8 cellular contexts compared by ENCODE assay signal in the genomic region with DNA sequence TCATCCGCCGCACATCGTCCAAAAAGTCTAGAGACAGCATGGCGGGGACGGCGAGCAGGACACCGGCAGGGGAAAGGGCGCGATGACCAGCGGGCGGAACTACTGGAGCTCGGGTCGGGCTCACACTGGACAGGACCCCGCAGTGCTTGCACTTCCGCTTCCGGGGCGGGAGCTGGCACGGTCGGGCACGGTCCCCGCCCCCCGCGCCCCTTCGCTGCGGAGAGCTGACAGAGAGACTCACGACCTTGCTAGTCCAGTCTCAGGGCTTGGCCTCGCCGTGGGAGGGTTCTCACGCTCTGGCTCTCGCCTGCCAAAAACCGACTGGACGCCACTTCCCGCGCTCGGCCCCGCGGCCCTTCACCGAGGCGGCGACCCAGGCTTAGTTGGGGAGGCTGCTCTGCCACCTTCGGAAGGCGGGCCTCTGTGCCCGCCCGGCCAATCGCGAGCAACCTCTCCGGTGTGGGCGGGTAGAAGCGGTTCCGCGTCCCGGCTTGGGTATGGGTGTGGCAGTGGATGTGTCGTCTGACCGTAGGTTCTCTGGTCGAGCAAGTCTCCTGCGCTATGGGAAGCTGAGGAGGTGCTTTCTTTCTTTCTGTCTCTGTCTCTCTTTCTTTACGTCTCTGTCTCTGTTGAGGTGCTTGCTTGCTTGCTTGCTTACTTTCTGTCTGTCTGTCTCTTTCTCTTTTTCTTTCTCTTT. TPM values are rescaled to one million over a fixed set of nuclear protein-coding genes. Genes with fewer than 3 reads are reported as not detected.
DNase-seq lines count a peak whose midpoint lies in the region; ATAC-seq and FAIRE-seq lines count a peak whose summit lies in the region.

Gene SEC11A (minus strand): TSS at position 104 of the 697 bp plus-strand sequence. CDS start 64 bp downstream, at position 40.

- no peaks in the 10 kb centered on the region for H3K27me3 Mint-ChIP-seq in activated CD8-positive, alpha-beta memory T cell treated with anti-CD3 and anti-CD28 coated beads, Interleukin-2, amount 10 ng/mL, durations not matched to agents 7 days and 5 days

- H3K18ac ChIP-seq in mesendoderm (ENCODE audit: low read length) = peak within 1 kb of the TSS; percentile 78

- peak; percentile 46 for FAIRE-seq in HTR-8/SVneo (lab: Jason Lieb, UNC)

- peaks cover 50% of the 10 kb centered on the region for H3K4me1 Mint-ChIP-seq in activated CD8-positive, alpha-beta memory T cell treated with anti-CD3 and anti-CD28 coated beads, Interleukin-2, amount 10 ng/mL, durations not matched to agents 7 days and 5 days

- peak within 1 kb of the TSS; percentile 100 for H3K56ac ChIP-seq in mesendoderm (ENCODE audit: low read length)

- peaks cover 33% of the 10 kb centered on the region for H3K79me2 ChIP-seq in mesendoderm (ENCODE audit: control insufficient read depth, insufficient read depth, low read length)

- peak within 1 kb of the TSS; percentile 89 for H3K27ac ChIP-seq in mesendoderm (ENCODE audit: low read depth, low read length)

- H4K8ac ChIP-seq in mesendoderm (ENCODE audit: low read depth, low read length) = peak within 1 kb of the TSS; percentile 28

- no peak within 1 kb of the TSS for H4K5ac ChIP-seq in mesendoderm (ENCODE audit: low read length)

- DNase-seq in COLO829 (ENCODE audit: low spot score) (peak; percentile 98), HTR-8/SVneo (ENCODE audit: insufficient read length, low spot score) (peak; percentile 96), NOMO-1 treated with dmso at 0.1 percent for 144 hours (lab: John Stamatoyannopoulos, UW; ENCODE audit: unreplicated experiment) (peak; percentile 91), mesendoderm (peak; percentile 97)
- DNase-seq in activated CD8-positive, alpha-beta memory T cell treated with anti-CD3 and anti-CD28 coated beads, Interleukin-2, amount 10 ng/mL, durations not matched to agents 7 days and 5 days = peak; percentile 96
- peak; percentile 84 for DNase-seq in stimulated activated CD8-positive, alpha-beta memory T cell treated with anti-CD3 and anti-CD28 coated beads, Interleukin-15, amount 100 ng/mL, for 1 hour (ENCODE audit: low read depth)

- no peaks in the 10 kb centered on the region for H3K9me3 ChIP-seq in endocrine pancreas (ENCODE audit: control insufficient read depth, low read length)

- H3K23ac ChIP-seq in mesendoderm (ENCODE audit: low read length) = peak within 1 kb of the TSS; percentile 97

- H2BK5ac ChIP-seq in mesendoderm (ENCODE audit: low read length) = peak within 1 kb of the TSS; percentile 97

- H3K36me3 ChIP-seq in endocrine pancreas (ENCODE audit: control insufficient read depth, insufficient read depth, low read length) = peaks cover 1% of the 10 kb centered on the region
- H3K36me3 ChIP-seq in mesendoderm (ENCODE audit: control insufficient read depth, insufficient read depth, low read length) = no peaks in the 10 kb centered on the region

- H3K27me3 ChIP-seq in endocrine pancreas (ENCODE audit: control insufficient read depth, insufficient read depth, low read length) (no peaks in the 10 kb centered on the region), mesendoderm (ENCODE audit: insufficient read depth, low read length, poor library complexity) (no peaks in the 10 kb centered on the region)

- peak; percentile 96 for ATAC-seq in GM21367 (IDR thresholded peaks at IDR 0.05; ENCODE audit: unreplicated experiment)
- ATAC-seq in activated CD8-positive, alpha-beta memory T cell treated with anti-CD3 and anti-CD28 coated beads, Interleukin-2, amount 10 ng/mL, durations not matched to agents 7 days and 5 days = peak; percentile 97

- no peak within 1 kb of the TSS for H2AK5ac ChIP-seq in mesendoderm (ENCODE audit: low read length)

- H2BK15ac ChIP-seq in mesendoderm (replicated peaks; ENCODE audit: low read depth) = no peak within 1 kb of the TSS

- no CpG with 5 or more reads among the region's 57 CpGs for WGBS in mesendoderm (ENCODE audit: extremely low coverage, insufficient coverage, low lambda C conversion rate)

- H3K9me3 Mint-ChIP-seq in activated CD8-positive, alpha-beta memory T cell treated with anti-CD3 and anti-CD28 coated beads, Interleukin-2, amount 10 ng/mL, durations not matched to agents 7 days and 5 days (ENCODE audit: low read depth) = no peaks in the 10 kb centered on the region

- H3K9ac ChIP-seq in endocrine pancreas (ENCODE audit: control insufficient read depth, insufficient read depth, low read length) = peak within 1 kb of the TSS; percentile 88
- H3K9ac ChIP-seq in mesendoderm (ENCODE audit: low read length) = peak within 1 kb of the TSS; percentile 96

- peak within 1 kb of the TSS; percentile 94 for H3K27ac Mint-ChIP-seq in activated CD8-positive, alpha-beta memory T cell treated with anti-CD3 and anti-CD28 coated beads, Interleukin-2, amount 10 ng/mL, durations not matched to agents 7 days and 5 days

- no peak within 1 kb of the TSS for H2BK120ac ChIP-seq in mesendoderm (ENCODE audit: low read depth, low read length)

- no peaks in the 10 kb centered on the region for H3K79me1 ChIP-seq in mesendoderm (ENCODE audit: low read length)

- peaks cover 20% of the 10 kb centered on the region for H3K36me3 Mint-ChIP-seq in activated CD8-positive, alpha-beta memory T cell treated with anti-CD3 and anti-CD28 coated beads, Interleukin-2, amount 10 ng/mL, durations not matched to agents 7 days and 5 days

- peaks cover 11% of the 10 kb centered on the region for H3K4me1 ChIP-seq in endocrine pancreas (ENCODE audit: control insufficient read depth, insufficient read depth, low read length)
- peaks cover 2% of the 10 kb centered on the region for H3K4me1 ChIP-seq in mesendoderm (ENCODE audit: control insufficient read depth, low read depth, low read length)

- peak within 1 kb of the TSS; percentile 95 for H3K4me2 ChIP-seq in mesendoderm (ENCODE audit: low read length)

- H3K4me3 ChIP-seq in endocrine pancreas (ENCODE audit: control insufficient read depth, insufficient read depth, low read length) (peak within 1 kb of the TSS; percentile 96), mesendoderm (ENCODE audit: low read length) (peak within 1 kb of the TSS; percentile 71)

- peak within 1 kb of the TSS; percentile 92 for H3K4me3 Mint-ChIP-seq in activated CD8-positive, alpha-beta memory T cell treated with anti-CD3 and anti-CD28 coated beads, Interleukin-2, amount 10 ng/mL, durations not matched to agents 7 days and 5 days

- CTCF ChIA-PET in activated CD8-positive, alpha-beta memory T cell treated with anti-CD3 and anti-CD28 coated beads, Interleukin-2, amount 10 ng/mL, durations not matched to agents 7 days and 5 days (lab: Charles Lee) = interaction anchor here (0.6 to 8.6 kb wide), 15 partner anchors 8 to 240 kb away, joined by 3 to 92 read pairs (median 4); partner anchors contain the start of genes WDR73 and ZNF592

- H3K4ac ChIP-seq in mesendoderm (ENCODE audit: low read depth, low read length) = peak within 1 kb of the TSS; percentile 79

RNA-seq across cellular contexts. Expression of gene SEC11A, which starts in this region (rescaled TPM):
- total RNA-seq in activated CD8-positive, alpha-beta memory T cell treated with anti-CD3 and anti-CD28 coated beads, Interleukin-2, amount 10 ng/mL, durations not matched to agents 7 days and 5 days = 100 to 1,000 TPM in 1 of 2 experiments, 10 to 100 TPM in 1; 96.6 to 122 TPM
- polyA plus RNA-seq in mesendoderm (2013, experiment 1 of 2) = 222 TPM
- 222 TPM for polyA plus RNA-seq in mesendoderm (2013, experiment 2 of 2)

Comparison
In these comparisons a context has a peak if more than half of its experiments do, and no peak if none do; other contexts are left out.
1. Peak in every context shown above with its lines: DNase-seq, ATAC-seq, H3K4me3 ChIP-seq and H3K27ac ChIP-seq.